ENCODE assay signal across 1 cellular context in genomic region chr17:45113424-45113754, GRCh38.
TF ChIP-seq lines count a peak whose summit lies in the region.

No MANE protein-coding gene starts in this region.

TF ChIP-seq in K562, 482 proteins besides CTCF, POLR2A, EP300 and RAD21:
- TF ChIP-seq NR2C1 (IDR thresholded peaks at IDR 0.05) (no peak), NR2C1 (tag; IDR thresholded peaks at IDR 0.05) (peak; percentile 53), NR2C2 (CRISPR knock-in tag; IDR thresholded peaks at IDR 0.05) (no peak), NR2C2 (tag; IDR thresholded peaks at IDR 0.05) (0 out of 2 replicates have a peak, but pooled peaks have one; percentile 19), NCOR1 (IDR thresholded peaks at IDR 0.05) (no peak), RFX7 (CRISPR knock-in tag; IDR thresholded peaks at IDR 0.05) (no peak), FOXJ3 (CRISPR knock-in tag; IDR thresholded peaks at IDR 0.05) (no peak), ZNF512 (tag; IDR thresholded peaks at IDR 0.05) (no peak), ZNF274 (IDR thresholded peaks at IDR 0.05; ENCODE audit: borderline replicate concordance, low read depth, low read length) (no peak), HDAC6 (IDR thresholded peaks at IDR 0.05; ENCODE audit: low read depth, low read length) (no peak), SMARCB1 (IDR thresholded peaks at IDR 0.05; ENCODE audit: insufficient read length, low read depth) (no peak), TEAD1 (CRISPR knock-in tag; IDR thresholded peaks at IDR 0.05) (no peak), MTA2 (IDR thresholded peaks at IDR 0.05; ENCODE audit: low read depth) (no peak), NCOA4 (IDR thresholded peaks at IDR 0.05; ENCODE audit: partially characterized antibody) (no peak), ETV1 (tag; conservative IDR thresholded peaks at IDR 0.05; ENCODE audit: low read depth) (no peak), SRSF9 (IDR thresholded peaks at IDR 0.05; ENCODE audit: borderline replicate concordance, low read depth, low read length) (no peak), PYGO2 (tag; IDR thresholded peaks at IDR 0.05) (no peak)
- TF ChIP-seq, protein P1, sequence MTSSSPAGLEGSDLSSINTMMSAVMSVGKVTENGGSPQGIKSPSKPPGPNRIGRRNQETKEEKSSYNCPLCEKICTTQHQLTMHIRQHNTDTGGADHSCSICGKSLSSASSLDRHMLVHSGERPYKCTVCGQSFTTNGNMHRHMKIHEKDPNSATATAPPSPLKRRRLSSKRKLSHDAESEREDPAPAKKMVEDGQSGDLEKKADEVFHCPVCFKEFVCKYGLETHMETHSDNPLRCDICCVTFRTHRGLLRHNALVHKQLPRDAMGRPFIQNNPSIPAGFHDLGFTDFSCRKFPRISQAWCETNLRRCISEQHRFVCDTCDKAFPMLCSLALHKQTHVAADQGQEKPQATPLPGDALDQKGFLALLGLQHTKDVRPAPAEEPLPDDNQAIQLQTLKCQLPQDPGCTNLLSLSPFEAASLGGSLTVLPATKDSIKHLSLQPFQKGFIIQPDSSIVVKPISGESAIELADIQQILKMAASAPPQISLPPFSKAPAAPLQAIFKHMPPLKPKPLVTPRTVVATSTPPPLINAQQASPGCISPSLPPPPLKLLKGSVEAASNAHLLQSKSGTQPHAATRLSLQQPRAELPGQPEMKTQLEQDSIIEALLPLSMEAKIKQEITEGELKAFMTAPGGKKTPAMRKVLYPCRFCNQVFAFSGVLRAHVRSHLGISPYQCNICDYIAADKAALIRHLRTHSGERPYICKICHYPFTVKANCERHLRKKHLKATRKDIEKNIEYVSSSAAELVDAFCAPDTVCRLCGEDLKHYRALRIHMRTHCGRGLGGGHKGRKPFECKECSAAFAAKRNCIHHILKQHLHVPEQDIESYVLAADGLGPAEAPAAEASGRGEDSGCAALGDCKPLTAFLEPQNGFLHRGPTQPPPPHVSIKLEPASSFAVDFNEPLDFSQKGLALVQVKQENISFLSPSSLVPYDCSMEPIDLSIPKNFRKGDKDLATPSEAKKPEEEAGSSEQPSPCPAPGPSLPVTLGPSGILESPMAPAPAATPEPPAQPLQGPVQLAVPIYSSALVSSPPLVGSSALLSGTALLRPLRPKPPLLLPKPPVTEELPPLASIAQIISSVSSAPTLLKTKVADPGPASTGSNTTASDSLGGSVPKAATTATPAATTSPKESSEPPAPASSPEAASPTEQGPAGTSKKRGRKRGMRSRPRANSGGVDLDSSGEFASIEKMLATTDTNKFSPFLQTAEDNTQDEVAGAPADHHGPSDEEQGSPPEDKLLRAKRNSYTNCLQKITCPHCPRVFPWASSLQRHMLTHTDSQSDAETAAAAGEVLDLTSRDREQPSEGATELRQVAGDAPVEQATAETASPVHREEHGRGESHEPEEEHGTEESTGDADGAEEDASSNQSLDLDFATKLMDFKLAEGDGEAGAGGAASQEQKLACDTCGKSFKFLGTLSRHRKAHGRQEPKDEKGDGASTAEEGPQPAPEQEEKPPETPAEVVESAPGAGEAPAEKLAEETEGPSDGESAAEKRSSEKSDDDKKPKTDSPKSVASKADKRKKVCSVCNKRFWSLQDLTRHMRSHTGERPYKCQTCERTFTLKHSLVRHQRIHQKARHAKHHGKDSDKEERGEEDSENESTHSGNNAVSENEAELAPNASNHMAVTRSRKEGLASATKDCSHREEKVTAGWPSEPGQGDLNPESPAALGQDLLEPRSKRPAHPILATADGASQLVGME (CRISPR knock-in tag; IDR thresholded peaks at IDR 0.05), result no peak
TF ChIP-seq in K562: peak in this region for 2.
